Comparison of ENCODE assay signal across 1 cellular context in genomic region chr15:90018216-90018831, GRCh38.
TF ChIP-seq lines count a peak whose summit lies in the region.

No MANE protein-coding gene starts in this region.

TF ChIP-seq in HepG2, 621 proteins besides CTCF, POLR2A, EP300 and RAD21 (continued from another document and continues in another):
- TF ChIP-seq ZNF281 (CRISPR knock-in tag; IDR thresholded peaks at IDR 0.05; ENCODE audit: borderline replicate concordance) (peak; percentile 33; the same call in 1 of the 2 replicates), HCFC1 (IDR thresholded peaks at IDR 0.05; ENCODE audit: low read depth, low read length) (no peak), GATAD2A (CRISPR knock-in tag; IDR thresholded peaks at IDR 0.05) (peak; percentile 55; the same call in 1 of the 2 replicates), ZNF646 (CRISPR knock-in tag; IDR thresholded peaks at IDR 0.05) (no peak), NFRKB (IDR thresholded peaks at IDR 0.05) (no peak), ZBTB7A (CRISPR knock-in tag; IDR thresholded peaks at IDR 0.05) (0 out of 2 replicates have a peak, but pooled peaks have one; percentile 63), TRIM24 (CRISPR knock-in tag; IDR thresholded peaks at IDR 0.05) (0 out of 2 replicates have a peak, but pooled peaks have one; percentile 15), RARA (CRISPR knock-in tag; IDR thresholded peaks at IDR 0.05) (peak; percentile 84), ESRRA (CRISPR knock-in tag; IDR thresholded peaks at IDR 0.05; ENCODE audit: low read depth) (peak; percentile 92), PPARG (CRISPR knock-in tag; conservative IDR thresholded peaks at IDR 0.05) (peak; percentile 95), U2AF1 (optimal IDR thresholded peaks at IDR 0.05; ENCODE audit: low read depth, low read length) (no peak), ZFP41 (CRISPR knock-in tag; IDR thresholded peaks at IDR 0.05; ENCODE audit: borderline replicate concordance) (no peak), ZNF33B (CRISPR knock-in tag; IDR thresholded peaks at IDR 0.05) (no peak), NR2C2 (CRISPR knock-in tag; IDR thresholded peaks at IDR 0.05; ENCODE audit: borderline replicate concordance) (peak; percentile 37; the same call in 1 of the 2 replicates), SALL1 (CRISPR knock-in tag; IDR thresholded peaks at IDR 0.05) (peak; percentile 72), HOXA3 (CRISPR knock-in tag; IDR thresholded peaks at IDR 0.05) (peak; percentile 30; the same call in 1 of the 2 replicates), ZNF354B (CRISPR knock-in tag; IDR thresholded peaks at IDR 0.05) (no peak), ZKSCAN5 (CRISPR knock-in tag; IDR thresholded peaks at IDR 0.05) (peak; percentile 91), HINFP (CRISPR knock-in tag; IDR thresholded peaks at IDR 0.05; ENCODE audit: low read depth) (no peak), ZFY (CRISPR knock-in tag; IDR thresholded peaks at IDR 0.05) (peak; percentile 24; the same call in 1 of the 2 replicates), ZBTB4 (CRISPR knock-in tag; IDR thresholded peaks at IDR 0.05; ENCODE audit: borderline replicate concordance) (0 out of 2 replicates have a peak, but pooled peaks have one; percentile 29), SALL2 (CRISPR knock-in tag; IDR thresholded peaks at IDR 0.05) (no peak), ZBTB33 (CRISPR knock-in tag; IDR thresholded peaks at IDR 0.05) (peak; percentile 26; the same call in 1 of the 2 replicates), CBX2 (IDR thresholded peaks at IDR 0.05; ENCODE audit: low read depth, low read length) (no peak), CBX2 (CRISPR knock-in tag; IDR thresholded peaks at IDR 0.05; ENCODE audit: low read depth) (no peak), ZFP91 (CRISPR knock-in tag; IDR thresholded peaks at IDR 0.05; ENCODE audit: borderline replicate concordance) (0 out of 2 replicates have a peak, but pooled peaks have one; percentile 20), NFYB (CRISPR knock-in tag; IDR thresholded peaks at IDR 0.05) (no peak), RAD51 (IDR thresholded peaks at IDR 0.05; ENCODE audit: borderline replicate concordance) (no peak), SAP130 (CRISPR knock-in tag; IDR thresholded peaks at IDR 0.05; ENCODE audit: low read depth) (0 out of 2 replicates have a peak, but pooled peaks have one; percentile 19), ARID5B (CRISPR knock-in tag; IDR thresholded peaks at IDR 0.05) (peak; percentile 55), ZNF234 (CRISPR knock-in tag; conservative IDR thresholded peaks at IDR 0.05) (no peak), TBX2 (CRISPR knock-in tag; IDR thresholded peaks at IDR 0.05; ENCODE audit: borderline replicate concordance) (0 out of 2 replicates have a peak, but pooled peaks have one; percentile 24)
